In genomic region chr9:135412308-135413085, GRCh38 we compare ENCODE assay signal across 8 cellular contexts.
DNase-seq lines count a peak whose midpoint lies in the region; ATAC-seq and TF ChIP-seq lines count a peak whose summit lies in the region.
"Not testable (repeated sequence)": the region's sequence is repeated elsewhere in the genome, so short reads cannot be mapped to it uniquely, and the experiment has no call there.

No MANE protein-coding gene starts in this region.

- H3K9me3 ChIP-seq in SK-N-SH, result not testable (repeated sequence)

- CTCF ChIA-PET in SK-N-SH (lab: Yijun Ruan, JAX), result interaction anchor here (0.6 to 11.2 kb wide), 116 partner anchors 8 to 1010 kb away, joined by 3 to 290 read pairs (median 4); partner anchors contain the start of gene OLFM1

- H3K9me2 ChIP-seq in SK-N-SH, result not testable (repeated sequence)

- H4K20me1 ChIP-seq in SK-N-SH (ENCODE audit: insufficient read depth), result not testable (repeated sequence)

- not testable (repeated sequence) for H3K79me2 ChIP-seq in SK-N-SH (ENCODE audit: insufficient read depth)

- H3K27ac ChIP-seq in SK-N-SH (ENCODE audit: low read depth in 2 of 2, low read length in 1 of 2), result not testable (repeated sequence)

- TF ChIP-seq EP300 in SK-N-SH (IDR thresholded peaks at IDR 0.05; ENCODE audit: borderline replicate concordance in 1 of 2, low read depth in 1 of 2, low read length in 1 of 2), result not testable (repeated sequence)

- DNase-seq in AG20443 (ENCODE audit: low spot score) (peak; percentile 96), NCI-H146 (lab: John Stamatoyannopoulos, UW) (peak; percentile 33), SK-N-SH (peak; percentile 96), erythroblast (lab: John Stamatoyannopoulos, UW) (peak; percentile 58 to 77), medulla oblongata (ENCODE audit: extremely low spot score) (peak; percentile 61)
- DNase-seq in activated T-helper 1 cell treated with anti-CD3 and anti-CD28 coated beads, Interleukin-2, amount 50 U/mL, for 16 hours (ENCODE audit: low read depth in 1 of 2, low spot score in 1 of 2), result peak; percentile 44
- DNase-seq in stimulated activated CD4-positive, alpha-beta T cell treated with anti-CD3 and anti-CD28 coated beads, Interleukin-4, amount 100 ng/mL, for 1 hour, result peak; percentile 72

- H3K36me3 ChIP-seq in SK-N-SH (replicated peaks in 1 of 2; ENCODE audit: control insufficient read depth in 1 of 2, insufficient read depth in 2 of 2, low read length in 1 of 2), result not testable (repeated sequence)

- peak; percentile 98 for TF ChIP-seq RAD21 in SK-N-SH (IDR thresholded peaks at IDR 0.05; ENCODE audit: low read length)

- peak; percentile 57 for ATAC-seq in GM19372 (IDR thresholded peaks at IDR 0.05; ENCODE audit: low read depth, unreplicated experiment)

- H3K27me3 ChIP-seq in SK-N-SH (ENCODE audit: insufficient read depth), result not testable (repeated sequence)

- not testable (repeated sequence) for H3K9ac ChIP-seq in SK-N-SH

- TF ChIP-seq CTCF in SK-N-SH (IDR thresholded peaks at IDR 0.05), result peak; percentile 90

- H2AFZ ChIP-seq in SK-N-SH (ENCODE audit: low read depth), result not testable (repeated sequence)

- 13% methylated on average over 34 of the region's 43 CpGs for WGBS in SK-N-SH (ENCODE audit: low lambda C conversion rate)

- peak overlapping the region in 1 of 2 experiments; percentile 51; a peak in 1 of 4 replicates for H3K4me3 ChIP-seq in SK-N-SH (ENCODE audit: low read depth in 2 of 2, low read length in 1 of 2)

- H3F3A ChIP-seq in SK-N-SH (replicated peaks; ENCODE audit: insufficient read depth), result not testable (repeated sequence)

- POLR2A ChIA-PET in SK-N-SH (lab: Yijun Ruan, JAX), result not testable (repeated sequence)

- not testable (repeated sequence) for H3K4me2 ChIP-seq in SK-N-SH

- not testable (repeated sequence) for H3K4me1 ChIP-seq in SK-N-SH (ENCODE audit: control insufficient read depth in 1 of 2, insufficient read depth in 2 of 2, low read depth in 1 of 2, low read length in 1 of 2)

- not testable (repeated sequence) for TF ChIP-seq POLR2A in erythroblast (IDR thresholded peaks at IDR 0.05; ENCODE audit: low read length)

TF ChIP-seq in SK-N-SH, 30 proteins besides CTCF, POLR2A, EP300 and RAD21:
- peak; percentile 98 for TF ChIP-seq SMC3 (IDR thresholded peaks at IDR 0.05; ENCODE audit: low read depth, low read length)

Comparison
In these comparisons a context has a peak if more than half of its experiments do, and no peak if none do; other contexts are left out.
1. DNase-seq: peak in every context shown above with its lines; median percentile 96 in AG20443; 96 in SK-N-SH; 72 in stimulated activated CD4-positive, alpha-beta T cell treated with anti-CD3 and anti-CD28 coated beads, Interleukin-4, amount 100 ng/mL, for 1 hour; 68 in erythroblast; 61 in medulla oblongata; 44 in activated T-helper 1 cell treated with anti-CD3 and anti-CD28 coated beads, Interleukin-2, amount 50 U/mL, for 16 hours; 33 in NCI-H146.